In the genomic region with DNA sequence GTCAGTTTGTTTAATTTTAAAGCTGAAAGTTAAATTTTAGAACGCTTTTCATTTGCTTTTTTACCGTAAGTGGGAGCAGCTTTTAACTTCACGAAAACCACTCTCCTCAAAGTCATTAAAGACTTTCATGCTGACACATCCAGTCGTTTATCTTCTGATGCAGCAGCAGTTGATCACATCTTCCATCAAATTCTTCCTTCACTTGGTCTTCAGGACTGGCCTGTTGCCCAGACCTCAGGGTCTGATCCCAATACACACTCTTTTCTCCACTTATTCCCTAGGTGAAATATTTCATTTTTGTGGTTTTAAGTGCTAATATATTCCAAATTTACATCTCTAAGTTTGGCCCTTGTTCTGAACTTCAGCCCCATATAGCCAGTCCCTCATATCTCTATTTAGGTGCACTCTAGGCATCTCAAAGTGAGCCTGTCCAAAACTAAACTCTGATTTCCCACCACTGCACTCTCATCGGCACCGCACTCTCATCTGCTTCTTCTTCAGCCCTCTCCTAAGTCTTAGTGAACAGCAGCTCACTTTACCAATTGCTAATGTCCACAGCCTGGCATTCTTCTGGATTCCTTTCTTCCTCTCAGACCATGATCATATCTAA, we compare ENCODE assay signal across 1 cellular context.
A peak's percentile ranks its signal among the peaks of the same experiment; 100 is the strongest.
TF ChIP-seq lines count a peak whose summit lies in the region.

No MANE protein-coding gene starts in this region.

TF ChIP-seq in HEK293, 187 proteins besides CTCF, POLR2A, EP300 and RAD21 (continued from another document):
- TF ChIP-seq ZNF776 (tag by site-specific recombination; IDR thresholded peaks at IDR 0.05; ENCODE audit: borderline replicate concordance) (no peak), ZNF23 (tag by site-specific recombination; IDR thresholded peaks at IDR 0.05; ENCODE audit: borderline replicate concordance) (no peak), PRDM1 (tag by site-specific recombination; IDR thresholded peaks at IDR 0.05) (peak; percentile 53), ZSCAN30 (tag by site-specific recombination; IDR thresholded peaks at IDR 0.05) (no peak), ZIC2 (tag by site-specific recombination; IDR thresholded peaks at IDR 0.05) (no peak), GLIS2 (tag by site-specific recombination; IDR thresholded peaks at IDR 0.05) (no peak), TCF7L2 (IDR thresholded peaks at IDR 0.05; ENCODE audit: borderline replicate concordance, low read depth, low read length) (no peak), ZNF248 (tag by site-specific recombination; IDR thresholded peaks at IDR 0.05) (no peak), ZFP37 (tag by site-specific recombination; IDR thresholded peaks at IDR 0.05) (0 out of 2 replicates have a peak, but pooled peaks have one; percentile 45), YY2 (tag by site-specific recombination; IDR thresholded peaks at IDR 0.05) (no peak), ZFP41 (tag by site-specific recombination; IDR thresholded peaks at IDR 0.05; ENCODE audit: borderline replicate concordance) (no peak), ZNF585B (tag by site-specific recombination; IDR thresholded peaks at IDR 0.05) (no peak), ZNF600 (tag by site-specific recombination; IDR thresholded peaks at IDR 0.05) (peak; percentile 88), ZNF324 (tag by site-specific recombination; IDR thresholded peaks at IDR 0.05) (no peak), ZNF548 (tag by site-specific recombination; IDR thresholded peaks at IDR 0.05) (no peak), ZBTB17 (tag by site-specific recombination; IDR thresholded peaks at IDR 0.05) (peak; percentile 70), ZBTB21 (tag by site-specific recombination; IDR thresholded peaks at IDR 0.05) (no peak), ZNF560 (tag by site-specific recombination; IDR thresholded peaks at IDR 0.05; ENCODE audit: borderline replicate concordance) (no peak), ZNF785 (tag by site-specific recombination; IDR thresholded peaks at IDR 0.05) (no peak), ZNF830 (tag by site-specific recombination; IDR thresholded peaks at IDR 0.05; ENCODE audit: low read depth) (no peak), ZSCAN23 (tag by site-specific recombination; IDR thresholded peaks at IDR 0.05) (no peak)
- TF ChIP-seq, protein P1, sequence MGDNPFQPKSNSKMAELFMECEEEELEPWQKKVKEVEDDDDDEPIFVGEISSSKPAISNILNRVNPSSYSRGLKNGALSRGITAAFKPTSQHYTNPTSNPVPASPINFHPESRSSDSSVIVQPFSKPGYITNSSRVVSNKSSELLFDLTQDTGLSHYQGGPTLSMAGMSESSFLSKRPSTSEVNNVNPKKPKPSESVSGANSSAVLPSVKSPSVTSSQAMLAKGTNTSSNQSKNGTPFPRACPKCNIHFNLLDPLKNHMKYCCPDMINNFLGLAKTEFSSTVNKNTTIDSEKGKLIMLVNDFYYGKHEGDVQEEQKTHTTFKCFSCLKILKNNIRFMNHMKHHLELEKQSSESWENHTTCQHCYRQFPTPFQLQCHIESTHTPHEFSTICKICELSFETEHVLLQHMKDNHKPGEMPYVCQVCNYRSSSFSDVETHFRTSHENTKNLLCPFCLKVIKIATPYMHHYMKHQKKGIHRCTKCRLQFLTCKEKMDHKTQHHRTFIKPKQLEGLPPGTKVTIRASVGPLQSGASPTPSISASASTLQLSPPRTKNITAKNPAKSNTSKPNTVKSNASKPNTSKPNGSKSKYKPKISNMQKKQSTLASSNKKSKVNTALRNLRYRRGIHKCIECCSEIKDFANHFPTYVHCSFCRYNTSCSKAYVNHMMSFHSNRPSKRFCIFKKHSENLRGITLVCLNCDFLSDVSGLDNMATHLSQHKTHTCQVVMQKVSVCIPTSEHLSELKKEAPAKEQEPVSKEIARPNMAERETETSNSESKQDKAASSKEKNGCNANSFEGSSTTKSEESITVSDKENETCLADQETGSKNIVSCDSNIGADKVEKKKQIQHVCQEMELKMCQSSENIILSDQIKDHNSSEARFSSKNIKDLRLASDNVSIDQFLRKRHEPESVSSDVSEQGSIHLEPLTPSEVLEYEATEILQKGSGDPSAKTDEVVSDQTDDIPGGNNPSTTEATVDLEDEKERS (tag by site-specific recombination; IDR thresholded peaks at IDR 0.05) = no peak
- TF ChIP-seq, protein P2, sequence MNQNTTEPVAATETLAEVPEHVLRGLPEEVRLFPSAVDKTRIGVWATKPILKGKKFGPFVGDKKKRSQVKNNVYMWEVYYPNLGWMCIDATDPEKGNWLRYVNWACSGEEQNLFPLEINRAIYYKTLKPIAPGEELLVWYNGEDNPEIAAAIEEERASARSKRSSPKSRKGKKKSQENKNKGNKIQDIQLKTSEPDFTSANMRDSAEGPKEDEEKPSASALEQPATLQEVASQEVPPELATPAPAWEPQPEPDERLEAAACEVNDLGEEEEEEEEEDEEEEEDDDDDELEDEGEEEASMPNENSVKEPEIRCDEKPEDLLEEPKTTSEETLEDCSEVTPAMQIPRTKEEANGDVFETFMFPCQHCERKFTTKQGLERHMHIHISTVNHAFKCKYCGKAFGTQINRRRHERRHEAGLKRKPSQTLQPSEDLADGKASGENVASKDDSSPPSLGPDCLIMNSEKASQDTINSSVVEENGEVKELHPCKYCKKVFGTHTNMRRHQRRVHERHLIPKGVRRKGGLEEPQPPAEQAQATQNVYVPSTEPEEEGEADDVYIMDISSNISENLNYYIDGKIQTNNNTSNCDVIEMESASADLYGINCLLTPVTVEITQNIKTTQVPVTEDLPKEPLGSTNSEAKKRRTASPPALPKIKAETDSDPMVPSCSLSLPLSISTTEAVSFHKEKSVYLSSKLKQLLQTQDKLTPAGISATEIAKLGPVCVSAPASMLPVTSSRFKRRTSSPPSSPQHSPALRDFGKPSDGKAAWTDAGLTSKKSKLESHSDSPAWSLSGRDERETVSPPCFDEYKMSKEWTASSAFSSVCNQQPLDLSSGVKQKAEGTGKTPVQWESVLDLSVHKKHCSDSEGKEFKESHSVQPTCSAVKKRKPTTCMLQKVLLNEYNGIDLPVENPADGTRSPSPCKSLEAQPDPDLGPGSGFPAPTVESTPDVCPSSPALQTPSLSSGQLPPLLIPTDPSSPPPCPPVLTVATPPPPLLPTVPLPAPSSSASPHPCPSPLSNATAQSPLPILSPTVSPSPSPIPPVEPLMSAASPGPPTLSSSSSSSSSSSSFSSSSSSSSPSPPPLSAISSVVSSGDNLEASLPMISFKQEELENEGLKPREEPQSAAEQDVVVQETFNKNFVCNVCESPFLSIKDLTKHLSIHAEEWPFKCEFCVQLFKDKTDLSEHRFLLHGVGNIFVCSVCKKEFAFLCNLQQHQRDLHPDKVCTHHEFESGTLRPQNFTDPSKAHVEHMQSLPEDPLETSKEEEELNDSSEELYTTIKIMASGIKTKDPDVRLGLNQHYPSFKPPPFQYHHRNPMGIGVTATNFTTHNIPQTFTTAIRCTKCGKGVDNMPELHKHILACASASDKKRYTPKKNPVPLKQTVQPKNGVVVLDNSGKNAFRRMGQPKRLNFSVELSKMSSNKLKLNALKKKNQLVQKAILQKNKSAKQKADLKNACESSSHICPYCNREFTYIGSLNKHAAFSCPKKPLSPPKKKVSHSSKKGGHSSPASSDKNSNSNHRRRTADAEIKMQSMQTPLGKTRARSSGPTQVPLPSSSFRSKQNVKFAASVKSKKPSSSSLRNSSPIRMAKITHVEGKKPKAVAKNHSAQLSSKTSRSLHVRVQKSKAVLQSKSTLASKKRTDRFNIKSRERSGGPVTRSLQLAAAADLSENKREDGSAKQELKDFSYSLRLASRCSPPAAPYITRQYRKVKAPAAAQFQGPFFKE (tag by site-specific recombination; IDR thresholded peaks at IDR 0.05; ENCODE audit: borderline replicate concordance) = no peak
- TF ChIP-seq, protein P3, sequence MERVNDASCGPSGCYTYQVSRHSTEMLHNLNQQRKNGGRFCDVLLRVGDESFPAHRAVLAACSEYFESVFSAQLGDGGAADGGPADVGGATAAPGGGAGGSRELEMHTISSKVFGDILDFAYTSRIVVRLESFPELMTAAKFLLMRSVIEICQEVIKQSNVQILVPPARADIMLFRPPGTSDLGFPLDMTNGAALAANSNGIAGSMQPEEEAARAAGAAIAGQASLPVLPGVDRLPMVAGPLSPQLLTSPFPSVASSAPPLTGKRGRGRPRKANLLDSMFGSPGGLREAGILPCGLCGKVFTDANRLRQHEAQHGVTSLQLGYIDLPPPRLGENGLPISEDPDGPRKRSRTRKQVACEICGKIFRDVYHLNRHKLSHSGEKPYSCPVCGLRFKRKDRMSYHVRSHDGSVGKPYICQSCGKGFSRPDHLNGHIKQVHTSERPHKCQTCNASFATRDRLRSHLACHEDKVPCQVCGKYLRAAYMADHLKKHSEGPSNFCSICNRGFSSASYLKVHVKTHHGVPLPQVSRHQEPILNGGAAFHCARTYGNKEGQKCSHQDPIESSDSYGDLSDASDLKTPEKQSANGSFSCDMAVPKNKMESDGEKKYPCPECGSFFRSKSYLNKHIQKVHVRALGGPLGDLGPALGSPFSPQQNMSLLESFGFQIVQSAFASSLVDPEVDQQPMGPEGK (tag by site-specific recombination; IDR thresholded peaks at IDR 0.05) = no peak
- TF ChIP-seq, protein P4, sequence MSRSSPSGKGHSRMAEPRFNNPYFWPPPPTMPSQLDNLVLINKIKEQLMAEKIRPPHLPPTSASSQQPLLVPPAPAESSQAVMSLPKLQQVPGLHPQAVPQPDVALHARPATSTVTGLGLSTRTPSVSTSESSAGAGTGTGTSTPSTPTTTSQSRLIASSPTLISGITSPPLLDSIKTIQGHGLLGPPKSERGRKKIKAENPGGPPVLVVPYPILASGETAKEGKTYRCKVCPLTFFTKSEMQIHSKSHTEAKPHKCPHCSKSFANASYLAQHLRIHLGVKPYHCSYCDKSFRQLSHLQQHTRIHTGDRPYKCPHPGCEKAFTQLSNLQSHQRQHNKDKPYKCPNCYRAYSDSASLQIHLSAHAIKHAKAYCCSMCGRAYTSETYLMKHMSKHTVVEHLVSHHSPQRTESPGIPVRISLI (tag by site-specific recombination; IDR thresholded peaks at IDR 0.05) = no peak
- TF ChIP-seq, protein P5, sequence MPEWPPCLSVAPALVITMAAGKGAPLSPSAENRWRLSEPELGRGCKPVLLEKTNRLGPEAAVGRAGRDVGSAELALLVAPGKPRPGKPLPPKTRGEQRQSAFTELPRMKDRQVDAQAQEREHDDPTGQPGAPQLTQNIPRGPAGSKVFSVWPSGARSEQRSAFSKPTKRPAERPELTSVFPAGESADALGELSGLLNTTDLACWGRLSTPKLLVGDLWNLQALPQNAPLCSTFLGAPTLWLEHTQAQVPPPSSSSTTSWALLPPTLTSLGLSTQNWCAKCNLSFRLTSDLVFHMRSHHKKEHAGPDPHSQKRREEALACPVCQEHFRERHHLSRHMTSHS (tag by site-specific recombination; IDR thresholded peaks at IDR 0.05) = no peak
- TF ChIP-seq, protein P6, sequence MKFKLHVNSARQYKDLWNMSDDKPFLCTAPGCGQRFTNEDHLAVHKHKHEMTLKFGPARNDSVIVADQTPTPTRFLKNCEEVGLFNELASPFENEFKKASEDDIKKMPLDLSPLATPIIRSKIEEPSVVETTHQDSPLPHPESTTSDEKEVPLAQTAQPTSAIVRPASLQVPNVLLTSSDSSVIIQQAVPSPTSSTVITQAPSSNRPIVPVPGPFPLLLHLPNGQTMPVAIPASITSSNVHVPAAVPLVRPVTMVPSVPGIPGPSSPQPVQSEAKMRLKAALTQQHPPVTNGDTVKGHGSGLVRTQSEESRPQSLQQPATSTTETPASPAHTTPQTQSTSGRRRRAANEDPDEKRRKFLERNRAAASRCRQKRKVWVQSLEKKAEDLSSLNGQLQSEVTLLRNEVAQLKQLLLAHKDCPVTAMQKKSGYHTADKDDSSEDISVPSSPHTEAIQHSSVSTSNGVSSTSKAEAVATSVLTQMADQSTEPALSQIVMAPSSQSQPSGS (tag by site-specific recombination; IDR thresholded peaks at IDR 0.05; ENCODE audit: low read depth) = no peak
- TF ChIP-seq, protein P7, sequence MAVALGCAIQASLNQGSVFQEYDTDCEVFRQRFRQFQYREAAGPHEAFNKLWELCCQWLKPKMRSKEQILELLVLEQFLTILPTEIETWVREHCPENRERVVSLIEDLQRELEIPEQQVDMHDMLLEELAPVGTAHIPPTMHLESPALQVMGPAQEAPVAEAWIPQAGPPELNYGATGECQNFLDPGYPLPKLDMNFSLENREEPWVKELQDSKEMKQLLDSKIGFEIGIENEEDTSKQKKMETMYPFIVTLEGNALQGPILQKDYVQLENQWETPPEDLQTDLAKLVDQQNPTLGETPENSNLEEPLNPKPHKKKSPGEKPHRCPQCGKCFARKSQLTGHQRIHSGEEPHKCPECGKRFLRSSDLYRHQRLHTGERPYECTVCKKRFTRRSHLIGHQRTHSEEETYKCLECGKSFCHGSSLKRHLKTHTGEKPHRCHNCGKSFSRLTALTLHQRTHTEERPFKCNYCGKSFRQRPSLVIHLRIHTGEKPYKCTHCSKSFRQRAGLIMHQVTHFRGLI (tag by site-specific recombination; IDR thresholded peaks at IDR 0.05) = no peak
- TF ChIP-seq, protein P8, sequence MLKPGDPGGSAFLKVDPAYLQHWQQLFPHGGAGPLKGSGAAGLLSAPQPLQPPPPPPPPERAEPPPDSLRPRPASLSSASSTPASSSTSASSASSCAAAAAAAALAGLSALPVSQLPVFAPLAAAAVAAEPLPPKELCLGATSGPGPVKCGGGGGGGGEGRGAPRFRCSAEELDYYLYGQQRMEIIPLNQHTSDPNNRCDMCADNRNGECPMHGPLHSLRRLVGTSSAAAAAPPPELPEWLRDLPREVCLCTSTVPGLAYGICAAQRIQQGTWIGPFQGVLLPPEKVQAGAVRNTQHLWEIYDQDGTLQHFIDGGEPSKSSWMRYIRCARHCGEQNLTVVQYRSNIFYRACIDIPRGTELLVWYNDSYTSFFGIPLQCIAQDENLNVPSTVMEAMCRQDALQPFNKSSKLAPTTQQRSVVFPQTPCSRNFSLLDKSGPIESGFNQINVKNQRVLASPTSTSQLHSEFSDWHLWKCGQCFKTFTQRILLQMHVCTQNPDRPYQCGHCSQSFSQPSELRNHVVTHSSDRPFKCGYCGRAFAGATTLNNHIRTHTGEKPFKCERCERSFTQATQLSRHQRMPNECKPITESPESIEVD (tag by site-specific recombination; IDR thresholded peaks at IDR 0.05) = peak; percentile 91
- TF ChIP-seq, protein P9, sequence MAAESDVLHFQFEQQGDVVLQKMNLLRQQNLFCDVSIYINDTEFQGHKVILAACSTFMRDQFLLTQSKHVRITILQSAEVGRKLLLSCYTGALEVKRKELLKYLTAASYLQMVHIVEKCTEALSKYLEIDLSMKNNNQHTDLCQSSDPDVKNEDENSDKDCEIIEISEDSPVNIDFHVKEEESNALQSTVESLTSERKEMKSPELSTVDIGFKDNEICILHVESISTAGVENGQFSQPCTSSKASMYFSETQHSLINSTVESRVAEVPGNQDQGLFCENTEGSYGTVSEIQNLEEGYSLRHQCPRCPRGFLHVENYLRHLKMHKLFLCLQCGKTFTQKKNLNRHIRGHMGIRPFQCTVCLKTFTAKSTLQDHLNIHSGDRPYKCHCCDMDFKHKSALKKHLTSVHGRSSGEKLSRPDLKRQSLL (tag by site-specific recombination; IDR thresholded peaks at IDR 0.05) = no peak
- TF ChIP-seq, protein P10, sequence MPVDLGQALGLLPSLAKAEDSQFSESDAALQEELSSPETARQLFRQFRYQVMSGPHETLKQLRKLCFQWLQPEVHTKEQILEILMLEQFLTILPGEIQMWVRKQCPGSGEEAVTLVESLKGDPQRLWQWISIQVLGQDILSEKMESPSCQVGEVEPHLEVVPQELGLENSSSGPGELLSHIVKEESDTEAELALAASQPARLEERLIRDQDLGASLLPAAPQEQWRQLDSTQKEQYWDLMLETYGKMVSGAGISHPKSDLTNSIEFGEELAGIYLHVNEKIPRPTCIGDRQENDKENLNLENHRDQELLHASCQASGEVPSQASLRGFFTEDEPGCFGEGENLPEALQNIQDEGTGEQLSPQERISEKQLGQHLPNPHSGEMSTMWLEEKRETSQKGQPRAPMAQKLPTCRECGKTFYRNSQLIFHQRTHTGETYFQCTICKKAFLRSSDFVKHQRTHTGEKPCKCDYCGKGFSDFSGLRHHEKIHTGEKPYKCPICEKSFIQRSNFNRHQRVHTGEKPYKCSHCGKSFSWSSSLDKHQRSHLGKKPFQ (tag by site-specific recombination; IDR thresholded peaks at IDR 0.05) = 0 out of 2 replicates have a peak, but pooled peaks have one; percentile 47
